Comparison of ENCODE assay signal across 8 cellular contexts in genomic region chr11:46560300-46561025, GRCh38. TPM values are rescaled to one million over a fixed set of nuclear protein-coding genes. Genes with fewer than 3 reads are reported as not detected.
DNase-seq lines count a peak whose midpoint lies in the region; ATAC-seq lines count a peak whose summit lies in the region.

No MANE protein-coding gene starts in this region.

- H3K9me3 Mint-ChIP-seq in CD8-positive, alpha-beta memory T cell: no peaks in the 10 kb centered on the region

- peaks cover 0 to 10% (median 2%) of the 10 kb centered on the region in 3 donors for H3K36me3 Mint-ChIP-seq in CD8-positive, alpha-beta memory T cell

- H3K4me3 ChIP-seq in CD8-positive, alpha-beta memory T cell (ENCODE audit: low read length): peak overlapping the region; percentile 72

- peaks cover 34% of the 10 kb centered on the region for H3K4me1 ChIP-seq in CD8-positive, alpha-beta memory T cell (ENCODE audit: insufficient read depth, low read length)

- POLR2A ChIA-PET in CD8-positive, alpha-beta memory T cell (lab: Charles Lee): interaction anchor here (0.8 to 2.0 kb wide), 5 partner anchors 10 to 57 kb away, joined by 3 to 13 read pairs (median 3); partner anchors contain the start of genes AMBRA1, ATG13 and HARBI1

- CTCF ChIA-PET in CD8-positive, alpha-beta memory T cell (lab: Charles Lee): interaction anchor here (0.9 to 3.9 kb wide), 2 partner anchors 57 to 212 kb away, joined by 4 to 12 read pairs; partner anchors contain the start of genes ATG13 and HARBI1

- H3K9me3 ChIP-seq in CD8-positive, alpha-beta memory T cell (ENCODE audit: low read length): no peaks in the 10 kb centered on the region

- H3K27ac ChIP-seq in CD8-positive, alpha-beta memory T cell (ENCODE audit: low read depth, low read length): peak overlapping the region; percentile 77

- H3K27me3 ChIP-seq in CD8-positive, alpha-beta memory T cell (ENCODE audit: insufficient read depth, low read length, poor library complexity, severe bottlenecking): no peaks in the 10 kb centered on the region

- DNase-seq in CD8-positive, alpha-beta memory T cell: peak in 1 of 5 donors; percentile 27
- DNase-seq in NCI-H2196 (lab: John Stamatoyannopoulos, UW; ENCODE audit: unreplicated experiment): peak; percentile 55
- peak; percentile 28 for DNase-seq in central memory CD4-positive, alpha-beta T cell
- DNase-seq in medulla oblongata (ENCODE audit: extremely low spot score): peak; percentile 57
- no peak for DNase-seq in KBM-7
- DNase-seq in OCI-M2 (lab: John Stamatoyannopoulos, UW; ENCODE audit: unreplicated experiment): no peak

- in situ Hi-C loops in KBM-7 (cut with MboI; ENCODE audit: low pct_unique_long_range_greater_than_20kb, low sequenced_read_pairs): no loop called here

- H3K27ac Mint-ChIP-seq in CD8-positive, alpha-beta memory T cell: peak overlapping the region; percentile 63 to 98 (median 94)

- peaks cover 55 to 76% (median 73%) of the 10 kb centered on the region in 3 donors for H3K4me1 Mint-ChIP-seq in CD8-positive, alpha-beta memory T cell

- no peaks in the 10 kb centered on the region for H3K36me3 ChIP-seq in CD8-positive, alpha-beta memory T cell (ENCODE audit: insufficient read depth, low read length)

- peak overlapping the region; percentile 85 to 96 (median 88) for H3K4me3 Mint-ChIP-seq in CD8-positive, alpha-beta memory T cell

- no peaks in the 10 kb centered on the region for H3K27me3 Mint-ChIP-seq in CD8-positive, alpha-beta memory T cell

- ATAC-seq in GM19324 (IDR thresholded peaks at IDR 0.05; ENCODE audit: low FRiP score, unreplicated experiment) (peak; percentile 46), HG02642 (IDR thresholded peaks at IDR 0.05; ENCODE audit: poor library complexity, unreplicated experiment) (no peak)

RNA-seq across cellular contexts. Expression of gene AMBRA1, which starts 33.4 kb away (rescaled TPM):
- total RNA-seq in CD8-positive, alpha-beta memory T cell: 10 to 100 TPM; 31.3 to 33.3 TPM
- 13.6 TPM for polyA plus RNA-seq in CD8-positive, alpha-beta memory T cell

RNA-seq across cellular contexts. Expression of gene HARBI1, which starts 56.6 kb away (rescaled TPM):
- 1 to 10 TPM; 4.6 to 5.3 TPM for total RNA-seq in CD8-positive, alpha-beta memory T cell
- 12.9 TPM for polyA plus RNA-seq in CD8-positive, alpha-beta memory T cell

RNA-seq across cellular contexts. Expression of gene ATG13, which starts 56.9 kb away (rescaled TPM):
- 10 to 100 TPM; 67.9 to 69.6 TPM for total RNA-seq in CD8-positive, alpha-beta memory T cell
- polyA plus RNA-seq in CD8-positive, alpha-beta memory T cell: 81.6 TPM

Comparison
In these comparisons a context has a peak if more than half of its experiments do, and no peak if none do; other contexts are left out.
1. DNase-seq: peak in NCI-H2196 (single experiment), central memory CD4-positive, alpha-beta T cell (single experiment) and medulla oblongata (single experiment); none in KBM-7 (single experiment) and OCI-M2 (single experiment).